In the genomic region with DNA sequence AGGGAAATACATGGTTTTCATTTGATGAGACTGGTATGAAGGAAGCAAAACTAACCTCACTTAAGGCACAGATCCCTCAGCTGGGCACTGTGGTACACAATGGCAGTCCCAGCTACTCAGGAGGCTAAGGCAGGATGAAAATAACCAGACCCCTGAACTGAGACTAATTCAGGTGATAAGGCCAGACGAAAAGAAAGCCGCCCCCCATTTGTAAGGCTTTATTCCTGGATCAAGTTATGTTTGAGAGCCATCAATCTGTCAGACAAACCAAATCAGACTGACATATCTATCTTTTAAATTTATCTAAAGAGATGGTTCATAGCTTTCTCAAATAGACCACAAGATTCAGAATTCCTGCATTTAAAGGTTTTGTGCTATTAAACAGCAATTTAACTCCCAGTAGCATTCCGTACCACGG, we compare ENCODE assay signal across 15 cellular contexts. TPM values are rescaled to one million over a fixed set of nuclear protein-coding genes. Genes with fewer than 3 reads are reported as not detected.
DNase-seq lines count a peak whose midpoint lies in the region; ATAC-seq, FAIRE-seq and TF ChIP-seq lines count a peak whose summit lies in the region.
"Had no signal": no experiment of that assay in that cellular context is flagged by ENCODE, and none has a peak within 500 bp of the region (broad histone marks: within the 10 kb centered on the region; RNA-seq: fewer than 3 reads in every experiment).

No MANE protein-coding gene starts in this region.

- peaks cover 59% of the 10 kb centered on the region for H4K20me1 ChIP-seq in MM.1S (ENCODE audit: insufficient read depth, low read length)
- H4K20me1 ChIP-seq in astrocyte (ENCODE audit: insufficient read depth, low read length), result peaks cover 87% of the 10 kb centered on the region

- POLR2A ChIA-PET in Caco-2 (lab: Charles Lee), result no interaction called here

- no peaks in the 10 kb centered on the region for H3K9me3 Mint-ChIP-seq in Caco-2 (ENCODE audit: unreplicated experiment)
- no peaks in the 10 kb centered on the region for H3K9me3 Mint-ChIP-seq in astrocyte (ENCODE audit: unreplicated experiment)
- H3K9me3 Mint-ChIP-seq in nephron, result no peaks in the 10 kb centered on the region

- intact Hi-C loops in Caco-2 (cut with micrococcal nuclease; ENCODE audit: unreplicated experiment), result no loop called here

- H3K4me1 Mint-ChIP-seq in Caco-2 (ENCODE audit: low read depth, unreplicated experiment), result peaks cover 47% of the 10 kb centered on the region
- peaks cover 39% of the 10 kb centered on the region for H3K4me1 Mint-ChIP-seq in astrocyte (ENCODE audit: low read depth, unreplicated experiment)
- H3K4me1 Mint-ChIP-seq in nephron, result peaks cover 42% of the 10 kb centered on the region

- no peak for TF ChIP-seq CTCF in Caco-2 (IDR thresholded peaks at IDR 0.05; ENCODE audit: insufficient read depth in 1 of 2, low read depth in 1 of 2, low read length in 1 of 2, severe bottlenecking in 1 of 2, unreplicated experiment in 1 of 2)
- no peak for TF ChIP-seq CTCF in MM.1S (IDR thresholded peaks at IDR 0.05; ENCODE audit: low read length)
- TF ChIP-seq CTCF in astrocyte (IDR thresholded peaks at IDR 0.05; ENCODE audit: insufficient read depth, low read depth, low read length), result no peak
- TF ChIP-seq CTCF in nephron (IDR thresholded peaks at IDR 0.05; ENCODE audit: unreplicated experiment in 3 of 3), result no peak

- H3K9me3 ChIP-seq in Caco-2, result no peaks in the 10 kb centered on the region
- no peaks in the 10 kb centered on the region for H3K9me3 ChIP-seq in MM.1S (replicated peaks; ENCODE audit: insufficient read depth, low read length)
- no peaks in the 10 kb centered on the region for H3K9me3 ChIP-seq in astrocyte (ENCODE audit: insufficient read depth, low read depth, low read length)
- H3K9me3 ChIP-seq: HAP-1, MG63 had no signal

- H3K9me2 ChIP-seq in MM.1S (replicated peaks; ENCODE audit: insufficient read depth, low read length), result no peaks in the 10 kb centered on the region

- peaks cover 6% of the 10 kb centered on the region for H3K36me3 ChIP-seq in Caco-2 (ENCODE audit: control insufficient read depth, insufficient read depth, low read length)
- H3K36me3 ChIP-seq in MM.1S (replicated peaks; ENCODE audit: insufficient read depth, low read length), result peaks cover 49% of the 10 kb centered on the region
- H3K36me3 ChIP-seq in astrocyte (ENCODE audit: insufficient read depth, low read length), result peaks cover 60% of the 10 kb centered on the region

- H3K27me3 Mint-ChIP-seq in Caco-2 (ENCODE audit: insufficient read depth, unreplicated experiment) (peaks cover 3% of the 10 kb centered on the region), astrocyte (ENCODE audit: low read depth, unreplicated experiment) (no peaks in the 10 kb centered on the region), nephron (ENCODE audit: low read depth) (no peaks in the 10 kb centered on the region)

- DNase-seq in Caco-2, result no peak
- DNase-seq in MM.1S, result no peak
- DNase-seq in astrocyte (ENCODE audit: low read depth), result no peak
- no peak for DNase-seq in nucleus accumbens (lab: John Stamatoyannopoulos, UW)
- DNase-seq in 8988T, result no peak
- no peak for DNase-seq in stimulated activated CD4-positive, alpha-beta T cell treated with anti-CD3 and anti-CD28 coated beads, Interleukin-1b, Interleukin-23, amount 100 ng/mL, for 48 hours
- DNase-seq: dorsolateral prefrontal cortex, hippocampal formation, MG63, NCI-H524 treated with DMSO at 0.1 percent for 48 hours, SW 1271 had no signal

- BruUV-seq in Caco-2 (replicated peaks; lab: Mats Ljungman, UMichigan), result no TSS peak

- H3K9ac ChIP-seq in MM.1S (ENCODE audit: low read length) (no peak overlapping the region), astrocyte (ENCODE audit: low read length) (no peak overlapping the region)

- H3K4me3 ChIP-seq in Caco-2 (ENCODE audit: low read depth, low read length), result no peak overlapping the region
- H3K4me3 ChIP-seq in MM.1S (ENCODE audit: low read length), result no peak overlapping the region
- no peak overlapping the region for H3K4me3 ChIP-seq in astrocyte (ENCODE audit: insufficient read depth, low read depth, low read length)
- H3K4me3 ChIP-seq: HAP-1, skin epidermis had no signal

- H3F3A ChIP-seq in MM.1S (ENCODE audit: insufficient read depth, low read length), result peaks cover 68% of the 10 kb centered on the region

- H3K4me2 ChIP-seq in MM.1S (ENCODE audit: low read depth, low read length) (peak overlapping the region; percentile 8; the same call in 1 of the 2 replicates), astrocyte (ENCODE audit: low read length) (peak overlapping the region; percentile 89)

- peaks cover 35% of the 10 kb centered on the region for H3K4me1 ChIP-seq in Caco-2
- H3K4me1 ChIP-seq in MM.1S (ENCODE audit: low read length), result peaks cover 34% of the 10 kb centered on the region
- peaks cover 16% of the 10 kb centered on the region for H3K4me1 ChIP-seq in astrocyte (ENCODE audit: insufficient read depth, low read length)

- CTCF ChIA-PET in Caco-2 (lab: Charles Lee), result no interaction called here

- peak overlapping the region; percentile 24 for H3K4me3 Mint-ChIP-seq in Caco-2 (ENCODE audit: unreplicated experiment)
- H3K4me3 Mint-ChIP-seq in astrocyte (ENCODE audit: unreplicated experiment), result peak overlapping the region; percentile 58
- H3K4me3 Mint-ChIP-seq in nephron, result peak overlapping the region; percentile 52 to 69 (median 61)

- H3K27ac ChIP-seq in MM.1S (ENCODE audit: low read length), result no peak overlapping the region
- H3K27ac ChIP-seq in astrocyte (ENCODE audit: low read depth, low read length), result no peak overlapping the region

- H3K27me3 ChIP-seq in Caco-2 (replicated peaks; ENCODE audit: control insufficient read depth, insufficient read depth, low read length) (no peaks in the 10 kb centered on the region), MM.1S (replicated peaks; ENCODE audit: insufficient read depth, low read length) (no peaks in the 10 kb centered on the region), astrocyte (ENCODE audit: insufficient read depth, low read length) (no peaks in the 10 kb centered on the region)
- H3K27me3 ChIP-seq: dorsolateral prefrontal cortex, MG63 had no signal

- peaks cover 99% of the 10 kb centered on the region for H3K36me3 Mint-ChIP-seq in Caco-2 (ENCODE audit: insufficient read depth, unreplicated experiment)
- H3K36me3 Mint-ChIP-seq in astrocyte (ENCODE audit: low read depth, unreplicated experiment), result peaks cover 21% of the 10 kb centered on the region
- H3K36me3 Mint-ChIP-seq in nephron (ENCODE audit: low read depth), result peaks cover 82% of the 10 kb centered on the region

- no peak for FAIRE-seq in astrocyte (lab: Jason Lieb, UNC)

- H2AFZ ChIP-seq in MM.1S (ENCODE audit: low read length) (no peak overlapping the region), astrocyte (ENCODE audit: low read depth, low read length) (no peak overlapping the region)

- no peak for ATAC-seq in HG03460 (IDR thresholded peaks at IDR 0.05; ENCODE audit: unreplicated experiment)

- H3K27ac Mint-ChIP-seq in Caco-2 (ENCODE audit: unreplicated experiment), result no peak overlapping the region
- no peak overlapping the region for H3K27ac Mint-ChIP-seq in astrocyte (ENCODE audit: unreplicated experiment)
- peak overlapping the region in 2 of 3 experiments; percentile 40 to 62 for H3K27ac Mint-ChIP-seq in nephron

- H3K79me2 ChIP-seq in MM.1S (ENCODE audit: low read length), result peaks cover 81% of the 10 kb centered on the region
- peaks cover 86% of the 10 kb centered on the region for H3K79me2 ChIP-seq in astrocyte (ENCODE audit: insufficient read depth, low read length)

RNA-seq across cellular contexts. Expression of gene SRSF7, which starts 4.1 kb away (rescaled TPM):
- total RNA-seq in Caco-2 (2022), result 224 and 233 TPM in 2 replicates
- total RNA-seq in astrocyte, result 104 and 120 TPM in 2 replicates

RNA-seq across cellular contexts. Expression of gene GEMIN6, which starts 31.0 kb away (rescaled TPM):
- 21.3 and 24.2 TPM in 2 replicates for total RNA-seq in Caco-2 (2022)
- total RNA-seq in astrocyte, result 14.0 TPM in 2 replicates

Comparison
In these comparisons a context has a peak if more than half of its experiments do, and no peak if none do; other contexts are left out.
1. H3K27ac Mint-ChIP-seq: peak in nephron (2 of 3); none in Caco-2 (single experiment) and astrocyte (single experiment).
2. Peak in every context shown above with its lines, with median percentiles within 50 percentile points of each other: H3K4me3 Mint-ChIP-seq.